Comparison of ENCODE assay signal across 8 cellular contexts in genomic region chr15:70614221-70614620, GRCh38.
"Had no signal": no experiment of that assay in that cellular context is flagged by ENCODE, and none has a peak within 500 bp of the region (broad histone marks: within the 10 kb centered on the region; RNA-seq: fewer than 3 reads in every experiment).

No MANE protein-coding gene starts in this region.

- H2AFZ ChIP-seq: GM23338 had no signal

- H3K4me3 ChIP-seq: GM23338 had no signal

- H3K9me3 Mint-ChIP-seq: GM23338, IgD-negative memory B cell had no signal

- FAIRE-seq: H1, H54, HepG2 had no signal

- H3K4me3 Mint-ChIP-seq: GM23338, H9, IgD-negative memory B cell had no signal

- ATAC-seq: GM23338, HepG2 had no signal

- H3K27ac ChIP-seq: HL-60 had no signal

- H3K36me3 Mint-ChIP-seq: IgD-negative memory B cell had no signal

- DNase-seq: H9, HCEC 1CT had no signal

- H3K27ac Mint-ChIP-seq: GM23338, IgD-negative memory B cell had no signal

- H3K4me1 Mint-ChIP-seq: IgD-negative memory B cell had no signal

- H3K4me2 ChIP-seq: GM23338 had no signal
